8 cellular contexts compared by ENCODE assay signal in genomic region chr7:86445285-86445684, GRCh38.
"Had no signal": no experiment of that assay in that cellular context is flagged by ENCODE, and none has a peak within 500 bp of the region (broad histone marks: within the 10 kb centered on the region; RNA-seq: fewer than 3 reads in every experiment).

No MANE protein-coding gene starts in this region.

- H3K9ac ChIP-seq: GM23248 had no signal

- H3K4me3 Mint-ChIP-seq: H9, IgD-negative memory B cell had no signal

- DNase-seq: GM23248, GOT3, H9, HCEC 1CT, KG1 had no signal

- H3K4me1 Mint-ChIP-seq: H9, IgD-negative memory B cell had no signal

- H2AFZ ChIP-seq: GM23248 had no signal

- H3K4me3 ChIP-seq: GM23248 had no signal

- FAIRE-seq: H54 had no signal

- H3K27ac Mint-ChIP-seq: H9, IgD-negative memory B cell had no signal

- H3K27ac ChIP-seq: GM23248, HL-60 had no signal

- H3K27me3 Mint-ChIP-seq: IgD-negative memory B cell had no signal

- H3K36me3 Mint-ChIP-seq: IgD-negative memory B cell had no signal
